ENCODE assay signal across 26 cellular contexts in the genomic region with DNA sequence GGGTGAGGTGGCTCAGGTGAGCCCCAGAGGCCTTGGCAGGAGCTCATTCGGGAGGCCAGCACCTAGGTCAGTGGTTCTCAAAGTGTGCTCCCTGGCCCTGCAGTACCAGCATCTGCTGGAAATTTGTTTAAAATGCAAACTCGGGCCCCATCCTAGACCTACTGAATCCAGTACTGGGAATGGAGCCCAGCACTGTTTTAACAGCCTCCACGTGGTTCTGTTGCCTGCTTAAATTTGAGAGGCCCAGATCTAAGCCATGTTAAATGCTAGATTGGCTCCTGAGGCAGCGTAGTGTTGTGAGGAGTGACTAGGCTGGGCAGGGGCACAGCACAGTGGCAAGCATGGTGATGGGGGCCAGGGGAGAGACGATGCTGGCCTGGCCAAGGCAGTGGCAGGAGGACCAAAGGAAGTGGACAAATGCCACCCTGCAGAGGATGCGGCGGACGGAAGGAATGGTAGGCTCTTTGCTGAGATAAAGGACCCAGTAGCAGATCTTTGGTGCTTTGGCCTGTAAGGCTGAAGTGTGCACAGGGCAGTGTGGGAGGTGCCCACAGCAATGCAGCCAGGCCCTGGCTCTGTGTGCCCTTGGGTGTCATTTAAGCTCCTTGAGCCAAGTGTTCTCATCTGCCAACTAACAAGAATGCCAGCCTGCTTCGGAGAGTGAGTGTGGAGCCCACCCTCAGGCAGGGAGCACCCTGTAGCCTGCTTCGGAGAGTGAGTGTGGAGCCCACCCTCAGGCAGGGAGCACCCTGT. TPM values are rescaled to one million over a fixed set of nuclear protein-coding genes. Genes with fewer than 3 reads are reported as not detected.
DNase-seq lines count a peak whose midpoint lies in the region; ATAC-seq and TF ChIP-seq lines count a peak whose summit lies in the region.
"Had no signal": no experiment of that assay in that cellular context is flagged by ENCODE, and none has a peak within 500 bp of the region (broad histone marks: within the 10 kb centered on the region; RNA-seq: fewer than 3 reads in every experiment).

No MANE protein-coding gene starts in this region.

- peaks cover 11 to 41% (median 30%) of the 10 kb centered on the region in 4 donors for H3K4me1 Mint-ChIP-seq in CD4-positive, alpha-beta memory T cell
- peaks cover 19% of the 10 kb centered on the region for H3K4me1 Mint-ChIP-seq in nephron

- peaks cover 70% of the 10 kb centered on the region for H3K4me1 ChIP-seq in BLaER1
- H3K4me1 ChIP-seq in CD4-positive, alpha-beta memory T cell (ENCODE audit: insufficient read depth, low read length), result peaks cover 34% of the 10 kb centered on the region

- TF ChIP-seq CTCF in nephron (IDR thresholded peaks at IDR 0.05; ENCODE audit: unreplicated experiment in 3 of 3), result no peak

- peaks cover 0 to 6% (median 0%) of the 10 kb centered on the region in 8 donors for H3K9me3 Mint-ChIP-seq in CD4-positive, alpha-beta memory T cell
- H3K9me3 Mint-ChIP-seq in nephron, result no peaks in the 10 kb centered on the region
- H3K9me3 Mint-ChIP-seq: activated CD4-positive, alpha-beta T cell treated with anti-CD3 and anti-CD28 coated beads, Interleukin-2, amount 10 ng/mL, durations not matched to agents 7 days and 5 days; activated naive CD4-positive, alpha-beta T cell treated with anti-CD3 and anti-CD28 coated beads for 36 hours; activated T-helper 1 cell treated with anti-CD3 and anti-CD28 coated beads, Interleukin-12 subunit alpha, Interleukin-12 subunit beta, Interleukin-2, Interleukin-4 antibody, amounts not matched to agents 30 ng/mL and 10 ng/mL and 1 ng/mL, durations not matched to agents 14 hours and 24 hours and 36 hours; CD8-positive, alpha-beta T cell; nephron progenitor cell; stimulated activated effector memory CD8-positive, alpha-beta T cell treated with anti-CD3 and anti-CD28 coated beads, Interleukin-12 subunit alpha, Interleukin-12 subunit beta, amount 100 ng/mL, for 72 hours had no signal

- no peak for DNase-seq in CD4-positive, alpha-beta memory T cell
- peak in 13 of 61 donors; percentile 12 to 62 (median 23) for DNase-seq in caudate nucleus (lab: John Stamatoyannopoulos, UW)
- no peak for DNase-seq in cardiac septum (ENCODE audit: low spot score)
- no peak for DNase-seq in SW 1271 (lab: John Stamatoyannopoulos, UW)
- DNase-seq in T-helper 9 cell, result no peak
- DNase-seq: activated CD4-positive, alpha-beta T cell treated with anti-CD3 and anti-CD28 coated beads, Interleukin-2, amount 10 ng/mL, durations not matched to agents 7 days and 5 days; activated naive CD4-positive, alpha-beta T cell treated with anti-CD3 and anti-CD28 coated beads for 36 hours; amniotic stem cell; CD8-positive, alpha-beta T cell; DMS 273 treated with DMSO at 0.1 percent for 48 hours; islet precursor cell; left ventricle myocardium superior; NCI-H1048; NCI-H1694; NCI-H510A treated with DMSO at 0.1 percent for 48 hours; nephron progenitor cell; PC-9; Right ventricle myocardium superior; spleen; stimulated activated CD4-positive, alpha-beta T cell treated with anti-CD3 and anti-CD28 coated beads, Interleukin-2, amount 100 ng/mL, for 48 hours had no signal

- CTCF ChIA-PET in CD4-positive, alpha-beta memory T cell (lab: Charles Lee; ENCODE audit: partially characterized antibody), result interaction anchor here (0.9 to 26.1 kb wide), 5 partner anchors 19 to 135 kb away, joined by 3 to 821 read pairs (median 78); partner anchors contain the start of genes F12, GRK6, MXD3 and PFN3

- H3K4me3 ChIP-seq in BLaER1, result no peak overlapping the region
- H3K4me3 ChIP-seq in CD4-positive, alpha-beta memory T cell (ENCODE audit: low read length in 2 of 2), result no peak overlapping the region
- H3K4me3 ChIP-seq: PC-9, spleen had no signal

- no peaks in the 10 kb centered on the region for H3K27me3 Mint-ChIP-seq in CD4-positive, alpha-beta memory T cell
- peaks cover 14% of the 10 kb centered on the region for H3K27me3 Mint-ChIP-seq in nephron (ENCODE audit: low read depth)

- H3K27ac ChIP-seq in BLaER1 (peak overlapping the region; percentile 85; the same call in 1 of the 2 replicates), caudate nucleus (ENCODE audit: low read depth, low read length) (peak overlapping the region; percentile 52)
- H3K27ac ChIP-seq in CD4-positive, alpha-beta memory T cell (ENCODE audit: low read depth, low read length), result no peak overlapping the region
- H3K27ac ChIP-seq: PC-9, spleen had no signal

- peaks cover 49% of the 10 kb centered on the region for H4K20me1 ChIP-seq in BLaER1

- H3K36me3 Mint-ChIP-seq in CD4-positive, alpha-beta memory T cell, result peaks cover 0 to 6% of the 10 kb centered on the region in 2 donors
- no peaks in the 10 kb centered on the region for H3K36me3 Mint-ChIP-seq in nephron (ENCODE audit: low read depth)
- H3K36me3 Mint-ChIP-seq: CD8-positive, alpha-beta T cell had no signal

- H3K27me3 ChIP-seq in BLaER1, result no peaks in the 10 kb centered on the region
- H3K27me3 ChIP-seq in CD4-positive, alpha-beta memory T cell (ENCODE audit: insufficient read depth, low read length), result no peaks in the 10 kb centered on the region

- peak overlapping the region; percentile 9 to 94 (median 65) for H3K27ac Mint-ChIP-seq in CD4-positive, alpha-beta memory T cell
- H3K27ac Mint-ChIP-seq in nephron, result peak overlapping the region in 2 of 3 experiments; percentile 16 to 65
- H3K27ac Mint-ChIP-seq: activated CD4-positive, alpha-beta T cell treated with anti-CD3 and anti-CD28 coated beads, Interleukin-2, amount 10 ng/mL, durations not matched to agents 7 days and 5 days; activated naive CD4-positive, alpha-beta T cell treated with anti-CD3 and anti-CD28 coated beads for 36 hours; activated T-helper 1 cell treated with anti-CD3 and anti-CD28 coated beads, Interleukin-12 subunit alpha, Interleukin-12 subunit beta, Interleukin-2, Interleukin-4 antibody, amounts not matched to agents 30 ng/mL and 10 ng/mL and 1 ng/mL, durations not matched to agents 14 hours and 24 hours and 36 hours; CD8-positive, alpha-beta T cell; nephron progenitor cell had no signal

- peak overlapping the region in 2 of 8 donors; percentile 25 to 77 for H3K4me3 Mint-ChIP-seq in CD4-positive, alpha-beta memory T cell
- peak overlapping the region; percentile 21 to 61 (median 42) for H3K4me3 Mint-ChIP-seq in nephron
- H3K4me3 Mint-ChIP-seq: activated CD4-positive, alpha-beta T cell treated with anti-CD3 and anti-CD28 coated beads, Interleukin-2, amount 10 ng/mL, durations not matched to agents 7 days and 5 days; activated naive CD4-positive, alpha-beta T cell treated with anti-CD3 and anti-CD28 coated beads for 36 hours; activated T-helper 1 cell treated with anti-CD3 and anti-CD28 coated beads, Interleukin-12 subunit alpha, Interleukin-12 subunit beta, Interleukin-2, Interleukin-4 antibody, amounts not matched to agents 30 ng/mL and 10 ng/mL and 1 ng/mL, durations not matched to agents 14 hours and 24 hours and 36 hours; CD8-positive, alpha-beta T cell; nephron progenitor cell; stimulated activated effector memory CD8-positive, alpha-beta T cell treated with anti-CD3 and anti-CD28 coated beads, Interleukin-12 subunit alpha, Interleukin-12 subunit beta, amount 100 ng/mL, for 72 hours had no signal

- peak overlapping the region; percentile 89; the same call in 1 of the 2 replicates for H3K9ac ChIP-seq in BLaER1

- ATAC-seq in HG03354 (IDR thresholded peaks at IDR 0.05; ENCODE audit: poor library complexity, severe bottlenecking, unreplicated experiment), result no peak
- ATAC-seq: CD8-positive, alpha-beta T cell; left ventricle myocardium superior; right cardiac atrium; stimulated activated effector memory CD8-positive, alpha-beta T cell treated with anti-CD3 and anti-CD28 coated beads, Interleukin-12 subunit alpha, Interleukin-12 subunit beta, amount 100 ng/mL, for 72 hours had no signal

- peaks cover 9% of the 10 kb centered on the region; the same call in 1 of the 2 replicates for H3K36me3 ChIP-seq in BLaER1
- H3K36me3 ChIP-seq in CD4-positive, alpha-beta memory T cell (ENCODE audit: insufficient read depth, low read length), result no peaks in the 10 kb centered on the region
- H3K36me3 ChIP-seq: spleen had no signal

- intact Hi-C loops in CD4-positive, alpha-beta memory T cell (cut with micrococcal nuclease), result no loop called here
- intact Hi-C loops in cardiac septum (cut with DNase I), result loop anchor here (10.0 kb wide), 1 partner anchor 136 kb away; the partner anchor contains the start of gene MXD3

- peak overlapping the region; percentile 92 for H3K4me2 ChIP-seq in BLaER1
- H3K4me2 ChIP-seq: PC-9 had no signal

- POLR2A ChIA-PET in CD4-positive, alpha-beta memory T cell (lab: Charles Lee; ENCODE audit: partially characterized antibody), result interaction anchor here (1.2 to 20.7 kb wide), 4 partner anchors 13 to 62 kb away, joined by 5 to 1171 read pairs (median 305); partner anchors contain the start of genes GRK6 and PFN3

- no peaks in the 10 kb centered on the region for H3K9me3 ChIP-seq in BLaER1
- H3K9me3 ChIP-seq in CD4-positive, alpha-beta memory T cell (ENCODE audit: control insufficient read depth in 1 of 2, low read length in 2 of 2), result no peaks in the 10 kb centered on the region
- H3K9me3 ChIP-seq: spleen had no signal

RNA-seq across cellular contexts. Expression of gene PRR7, which starts 4.2 kb away (rescaled TPM):
- total RNA-seq in CD4-positive, alpha-beta memory T cell, result 1 to 10 TPM; 5.2 to 7.2 TPM
- polyA plus RNA-seq in CD4-positive, alpha-beta memory T cell, result 10 to 100 TPM; 14.3 to 17.8 TPM
- 5.1 TPM for total RNA-seq in cardiac septum

RNA-seq across cellular contexts. Expression of gene DBN1, which starts 22.6 kb away (rescaled TPM):
- total RNA-seq in CD4-positive, alpha-beta memory T cell, result 1 to 10 TPM in 1 of 2 experiments, under 1 TPM in 1; 0.99 to 1.2 TPM
- under 1 TPM in 1 of 2 donors, not detected in 1; 0.49 TPM for polyA plus RNA-seq in CD4-positive, alpha-beta memory T cell
- 27.5 TPM for total RNA-seq in cardiac septum

RNA-seq across cellular contexts. Expression of gene GRK6, which starts 24.4 kb away (rescaled TPM):
- 100 to 1,000 TPM; 189 to 191 TPM for total RNA-seq in CD4-positive, alpha-beta memory T cell
- 100 to 1,000 TPM in 1 of 2 donors, 10 to 100 TPM in 1; 72.4 to 203 TPM for polyA plus RNA-seq in CD4-positive, alpha-beta memory T cell
- 20.2 TPM for total RNA-seq in cardiac septum

RNA-seq across cellular contexts. Expression of gene F12, which starts 41.5 kb away (rescaled TPM):
- not detected for total RNA-seq in CD4-positive, alpha-beta memory T cell
- polyA plus RNA-seq in CD4-positive, alpha-beta memory T cell, result 1 to 10 TPM; 2.0 to 2.4 TPM
- total RNA-seq in cardiac septum, result not detected
- total RNA-seq: CD8-positive, alpha-beta T cell; left ventricle myocardium superior; Right ventricle myocardium superior had no signal

RNA-seq across cellular contexts. Expression of gene PDLIM7, which starts 46.6 kb away (rescaled TPM):
- total RNA-seq in CD4-positive, alpha-beta memory T cell, result 1 to 10 TPM; 5.8 to 7.3 TPM
- 1 to 10 TPM; 3.3 to 3.5 TPM for polyA plus RNA-seq in CD4-positive, alpha-beta memory T cell
- 133 TPM for total RNA-seq in cardiac septum

Comparison
In these comparisons a context has a peak if more than half of its experiments do, and no peak if none do; other contexts are left out.
1. RNA of gene DBN1, which starts 22.6 kb away (total RNA-seq): 27.5 TPM in cardiac septum (single experiment); 0.99 to 1.2 TPM in CD4-positive, alpha-beta memory T cell; every median in the first group is over 10 times any median in the second.